In genomic region chr15:90870354-90871096, GRCh38 we compare ENCODE assay signal across 8 cellular contexts. TPM values are rescaled to one million over a fixed set of nuclear protein-coding genes. Genes with fewer than 3 reads are reported as not detected.
DNase-seq lines count a peak whose midpoint lies in the region; ATAC-seq and FAIRE-seq lines count a peak whose summit lies in the region.

No MANE protein-coding gene starts in this region.

- peaks cover 2 to 5% of the 10 kb centered on the region in 2 experiments for H3K36me3 ChIP-seq in mesenchymal stem cell (ENCODE audit: control insufficient read depth in 1 of 2, insufficient read depth in 2 of 2, low read depth in 1 of 2, low read length in 2 of 2)

- peak overlapping the region; percentile 88 to 96 for H3K18ac ChIP-seq in mesenchymal stem cell (ENCODE audit: low read depth in 1 of 2, low read length in 2 of 2)

- H3K4me1 Mint-ChIP-seq in central memory CD8-positive, alpha-beta T cell = peaks cover 38% of the 10 kb centered on the region

- H3K14ac ChIP-seq in mesenchymal stem cell (ENCODE audit: low read length in 2 of 2) = peak overlapping the region in 1 of 2 experiments; percentile 7

- DNase-seq in DMS53 (lab: John Stamatoyannopoulos, UW) = peak; percentile 71
- DNase-seq in NCI-H82 (lab: John Stamatoyannopoulos, UW) = peak; percentile 49
- DNase-seq in central memory CD8-positive, alpha-beta T cell (ENCODE audit: low spot score in 2 of 2) = no peak
- peak; percentile 62 for DNase-seq in mesenchymal stem cell
- DNase-seq in NCI-H146 (lab: John Stamatoyannopoulos, UW) = no peak
- DNase-seq in RCC 7860 (ENCODE audit: low spot score) = no peak
- DNase-seq in NCI-H1436 treated with DMSO at 0.1 percent for 48 hours (lab: John Stamatoyannopoulos, UW) = no peak

- peaks cover 23% of the 10 kb centered on the region for H3K27me3 Mint-ChIP-seq in central memory CD8-positive, alpha-beta T cell

- H3K9ac ChIP-seq in mesenchymal stem cell (ENCODE audit: low read length) = peak overlapping the region; percentile 93

- peak overlapping the region; percentile 58 for H2AK5ac ChIP-seq in mesenchymal stem cell (ENCODE audit: low read length, severe bottlenecking)

- peak overlapping the region; percentile 80 for H4K8ac ChIP-seq in mesenchymal stem cell (ENCODE audit: low read length)

- WGBS in mesenchymal stem cell = 42% methylated on average over 15 of the region's 16 CpGs

- peak overlapping the region; percentile 80 for H3K4me2 ChIP-seq in mesenchymal stem cell (ENCODE audit: low read length, poor library complexity, severe bottlenecking)

- no peaks in the 10 kb centered on the region for H3K9me3 ChIP-seq in mesenchymal stem cell (ENCODE audit: control insufficient read depth, low read length)

- no peak overlapping the region for H2AFZ ChIP-seq in mesenchymal stem cell (ENCODE audit: low read depth, low read length)

- H3K4me3 ChIP-seq in mesenchymal stem cell (ENCODE audit: insufficient read depth in 1 of 2, low read depth in 1 of 2, low read length in 2 of 2) = peak overlapping the region; percentile 73 to 94

- H3K4ac ChIP-seq in mesenchymal stem cell (ENCODE audit: low read depth in 1 of 2, low read length in 2 of 2) = peak overlapping the region; percentile 92 to 93

- H3K36me3 Mint-ChIP-seq in central memory CD8-positive, alpha-beta T cell (ENCODE audit: insufficient read depth) = peaks cover 11% of the 10 kb centered on the region

- H3K27ac Mint-ChIP-seq in central memory CD8-positive, alpha-beta T cell (ENCODE audit: low read depth) = peak overlapping the region; percentile 94

- peak overlapping the region; percentile 45 for H2BK15ac ChIP-seq in mesenchymal stem cell (ENCODE audit: low read depth, poor library complexity, severe bottlenecking)

- no peak for FAIRE-seq in RCC 7860 (lab: Jason Lieb, UNC)

- peaks cover 3% of the 10 kb centered on the region for H3K79me1 ChIP-seq in mesenchymal stem cell (replicated peaks; ENCODE audit: low read length, poor library complexity, severe bottlenecking)

- H4K91ac ChIP-seq in mesenchymal stem cell (ENCODE audit: low read length) = peak overlapping the region; percentile 88

- no peaks in the 10 kb centered on the region for H3K9me3 Mint-ChIP-seq in central memory CD8-positive, alpha-beta T cell

- H3K23ac ChIP-seq in mesenchymal stem cell (ENCODE audit: low read length in 2 of 2) = peak overlapping the region in 1 of 2 experiments; percentile 86

- H3K4me3 Mint-ChIP-seq in central memory CD8-positive, alpha-beta T cell = peak overlapping the region; percentile 90

- H3K27ac ChIP-seq in mesenchymal stem cell (ENCODE audit: low read length, poor library complexity, severe bottlenecking) = peak overlapping the region; percentile 80

- peak overlapping the region; percentile 43 to 73 for H2BK12ac ChIP-seq in mesenchymal stem cell (ENCODE audit: low read length in 2 of 2)

- no peaks in the 10 kb centered on the region for H3K27me3 ChIP-seq in mesenchymal stem cell (ENCODE audit: control insufficient read depth in 1 of 2, insufficient read depth in 1 of 2, low read length in 2 of 2)

- H2BK120ac ChIP-seq in mesenchymal stem cell (ENCODE audit: low read depth, low read length) = peak overlapping the region; percentile 92

- no peak overlapping the region for H2BK5ac ChIP-seq in mesenchymal stem cell (ENCODE audit: low read depth, low read length, poor library complexity, severe bottlenecking)

- peaks cover 43% of the 10 kb centered on the region for H3K4me1 ChIP-seq in mesenchymal stem cell (ENCODE audit: control insufficient read depth, insufficient read depth, low read depth, low read length)

- ATAC-seq in central memory CD8-positive, alpha-beta T cell (replicated peaks; ENCODE audit: extremely low read depth, poor library complexity, severe bottlenecking) = no peak
- no peak for ATAC-seq in HG03135 (IDR thresholded peaks at IDR 0.05; ENCODE audit: unreplicated experiment)

RNA-seq across cellular contexts. Expression of gene FURIN, which starts 2.1 kb away (rescaled TPM):
- 58.9 TPM for polyA plus RNA-seq in mesenchymal stem cell (2013, experiment 1 of 2)
- polyA plus RNA-seq in mesenchymal stem cell (2013, experiment 2 of 2) = 58.5 TPM

RNA-seq across cellular contexts. Expression of gene FES, which starts 13.8 kb away (rescaled TPM):
- 5.5 TPM for polyA plus RNA-seq in mesenchymal stem cell (2013, experiment 1 of 2)
- polyA plus RNA-seq in mesenchymal stem cell (2013, experiment 2 of 2) = 5.3 TPM

RNA-seq across cellular contexts. Expression of gene MAN2A2, which starts 32.6 kb away (rescaled TPM):
- polyA plus RNA-seq in mesenchymal stem cell (2013, experiment 1 of 2) = 23.9 TPM
- polyA plus RNA-seq in mesenchymal stem cell (2013, experiment 2 of 2) = 23.2 TPM

Comparison
In these comparisons a context has a peak if more than half of its experiments do, and no peak if none do; other contexts are left out.
1. DNase-seq: peak in DMS53 (single experiment), NCI-H82 (single experiment) and mesenchymal stem cell (single experiment); none in central memory CD8-positive, alpha-beta T cell (0 of 2), NCI-H146 (single experiment), RCC 7860 (single experiment) and NCI-H1436 treated with DMSO at 0.1 percent for 48 hours (single experiment).